27 cellular contexts compared by ENCODE assay signal in genomic region chr5:55692106-55692417, GRCh38. TPM values are rescaled to one million over a fixed set of nuclear protein-coding genes. Genes with fewer than 3 reads are reported as not detected.
DNase-seq lines count a peak whose midpoint lies in the region; ATAC-seq and TF ChIP-seq lines count a peak whose summit lies in the region.
"Had no signal": no experiment of that assay in that cellular context is flagged by ENCODE, and none has a peak within 500 bp of the region (broad histone marks: within the 10 kb centered on the region; RNA-seq: fewer than 3 reads in every experiment).

No MANE protein-coding gene starts in this region.

- H3K27me3 ChIP-seq in Caco-2 (replicated peaks; ENCODE audit: control insufficient read depth, insufficient read depth, low read length), result no peaks in the 10 kb centered on the region
- no peaks in the 10 kb centered on the region for H3K27me3 ChIP-seq in Panc1 (ENCODE audit: control insufficient read depth, insufficient read depth, low read length)
- no peaks in the 10 kb centered on the region for H3K27me3 ChIP-seq in endodermal cell (ENCODE audit: control insufficient read depth, insufficient read depth, low read length, poor library complexity, severe bottlenecking)
- H3K27me3 ChIP-seq: sigmoid colon, stomach, thyroid gland had no signal

- intact Hi-C loops in Caco-2 (cut with micrococcal nuclease; ENCODE audit: unreplicated experiment), result loop anchor here (5.0 to 10.0 kb wide), 4 partner anchors 117 to 510 kb away; partner anchors contain the start of gene MCIDAS
- intact Hi-C loops in Panc1 (cut with micrococcal nuclease; ENCODE audit: unreplicated experiment), result loop anchor here (10.0 kb wide), 1 partner anchor 347 kb away; no protein-coding TSS in a partner anchor

- POLR2A ChIA-PET in Caco-2 (lab: Charles Lee) (no interaction called here), Panc1 (lab: Charles Lee) (interaction anchor here (0.5 kb wide), 1 partner anchor 179 kb away, joined by 7 read pairs; no protein-coding TSS in a partner anchor)

- H3K36me3 Mint-ChIP-seq in Caco-2 (ENCODE audit: insufficient read depth, unreplicated experiment), result peaks cover 6% of the 10 kb centered on the region
- peaks cover 19% of the 10 kb centered on the region for H3K36me3 Mint-ChIP-seq in endodermal cell (ENCODE audit: low read depth)
- peaks cover 8% of the 10 kb centered on the region for H3K36me3 Mint-ChIP-seq in type B pancreatic cell
- peaks cover under 1% of the 10 kb centered on the region for H3K36me3 Mint-ChIP-seq in activated CD8-positive, alpha-beta memory T cell treated with anti-CD3 and anti-CD28 coated beads, Interleukin-2, amount 10 ng/mL, durations not matched to agents 7 days and 5 days

- H3K27ac Mint-ChIP-seq in Caco-2 (ENCODE audit: unreplicated experiment), result peak overlapping the region; percentile 21
- no peak overlapping the region for H3K27ac Mint-ChIP-seq in endodermal cell
- H3K27ac Mint-ChIP-seq in type B pancreatic cell, result no peak overlapping the region
- H3K27ac Mint-ChIP-seq in activated CD8-positive, alpha-beta memory T cell treated with anti-CD3 and anti-CD28 coated beads, Interleukin-2, amount 10 ng/mL, durations not matched to agents 7 days and 5 days, result no peak overlapping the region
- H3K27ac Mint-ChIP-seq: activated CD4-positive, alpha-beta memory T cell treated with anti-CD3 and anti-CD28 coated beads for 36 hours; activated T-helper 17 cell treated with anti-CD3 and anti-CD28 coated beads, Interleukin-2, amount 50 U/mL, for 72 hours; IgD-negative memory B cell; immature natural killer cell; T-helper 17 cell had no signal

- in situ Hi-C loops in Panc1 (cut with HindIII; ENCODE audit: low pct_unique_long_range_greater_than_20kb, low sequenced_read_pairs), result no loop called here

- H3K4me3 Mint-ChIP-seq in Caco-2 (ENCODE audit: unreplicated experiment), result no peak overlapping the region
- H3K4me3 Mint-ChIP-seq in endodermal cell, result no peak overlapping the region
- H3K4me3 Mint-ChIP-seq in type B pancreatic cell, result no peak overlapping the region
- H3K4me3 Mint-ChIP-seq in activated CD8-positive, alpha-beta memory T cell treated with anti-CD3 and anti-CD28 coated beads, Interleukin-2, amount 10 ng/mL, durations not matched to agents 7 days and 5 days, result no peak overlapping the region
- H3K4me3 Mint-ChIP-seq: activated CD4-positive, alpha-beta memory T cell treated with anti-CD3 and anti-CD28 coated beads for 36 hours; activated T-helper 17 cell treated with anti-CD3 and anti-CD28 coated beads, Interleukin-2, amount 50 U/mL, for 72 hours; GM23338; IgD-negative memory B cell; immature natural killer cell; T-helper 17 cell had no signal

- no peak overlapping the region for H3K27ac ChIP-seq in Panc1 (ENCODE audit: low read length)
- H3K27ac ChIP-seq in endodermal cell (ENCODE audit: low read depth, low read length), result no peak overlapping the region
- H3K27ac ChIP-seq: epithelial cell of prostate, psoas muscle had no signal

- WGBS in endodermal cell (ENCODE audit: insufficient coverage in 1 of 2, insufficient read length in 1 of 2), 2 experiments, result 100% methylated on average over 2 of the region's 2 CpGs; no CpG with 5 or more reads in 1 of the 2 experiments

- BruUV-seq in Caco-2 (replicated peaks; lab: Mats Ljungman, UMichigan) (no TSS peak), Panc1 (replicated peaks; lab: Mats Ljungman, UMichigan) (no TSS peak)

- H3K36me3 ChIP-seq in Caco-2 (ENCODE audit: control insufficient read depth, insufficient read depth, low read length) (no peaks in the 10 kb centered on the region), Panc1 (ENCODE audit: control insufficient read depth, insufficient read depth, low read length) (no peaks in the 10 kb centered on the region), endodermal cell (ENCODE audit: control insufficient read depth, insufficient read depth, low read length) (peaks cover 6% of the 10 kb centered on the region)
- H3K36me3 ChIP-seq: thyroid gland had no signal

- no peaks in the 10 kb centered on the region for H3K27me3 Mint-ChIP-seq in Caco-2 (ENCODE audit: insufficient read depth, unreplicated experiment)
- no peaks in the 10 kb centered on the region for H3K27me3 Mint-ChIP-seq in endodermal cell (ENCODE audit: insufficient read depth)
- H3K27me3 Mint-ChIP-seq in type B pancreatic cell, result no peaks in the 10 kb centered on the region
- H3K27me3 Mint-ChIP-seq in activated CD8-positive, alpha-beta memory T cell treated with anti-CD3 and anti-CD28 coated beads, Interleukin-2, amount 10 ng/mL, durations not matched to agents 7 days and 5 days, result no peaks in the 10 kb centered on the region
- H3K27me3 Mint-ChIP-seq: activated CD4-positive, alpha-beta memory T cell treated with anti-CD3 and anti-CD28 coated beads for 36 hours; activated T-helper 17 cell treated with anti-CD3 and anti-CD28 coated beads, Interleukin-2, amount 50 U/mL, for 72 hours; IgD-negative memory B cell; T-helper 17 cell had no signal

- H3K9me3 Mint-ChIP-seq in Caco-2 (ENCODE audit: unreplicated experiment) (no peaks in the 10 kb centered on the region), endodermal cell (peaks cover 15% of the 10 kb centered on the region), type B pancreatic cell (no peaks in the 10 kb centered on the region)
- no peaks in the 10 kb centered on the region for H3K9me3 Mint-ChIP-seq in activated CD8-positive, alpha-beta memory T cell treated with anti-CD3 and anti-CD28 coated beads, Interleukin-2, amount 10 ng/mL, durations not matched to agents 7 days and 5 days (ENCODE audit: low read depth)
- H3K9me3 Mint-ChIP-seq: activated CD4-positive, alpha-beta memory T cell treated with anti-CD3 and anti-CD28 coated beads for 36 hours; activated T-helper 17 cell treated with anti-CD3 and anti-CD28 coated beads, Interleukin-2, amount 50 U/mL, for 72 hours; IgD-negative memory B cell; immature natural killer cell had no signal

- H3K4me1 ChIP-seq in Caco-2, result peaks cover 24% of the 10 kb centered on the region
- no peaks in the 10 kb centered on the region for H3K4me1 ChIP-seq in Panc1 (ENCODE audit: control insufficient read depth, insufficient read depth, low read length)
- H3K4me1 ChIP-seq in endodermal cell (ENCODE audit: control insufficient read depth, insufficient read depth, low read length), result peaks cover 16% of the 10 kb centered on the region
- H3K4me1 ChIP-seq: thyroid gland had no signal

- H3K4me3 ChIP-seq in Caco-2 (ENCODE audit: low read depth, low read length), result no peak overlapping the region
- H3K4me3 ChIP-seq in Panc1 (ENCODE audit: low read depth in 2 of 2, low read length in 2 of 2), result no peak overlapping the region
- no peak overlapping the region for H3K4me3 ChIP-seq in endodermal cell (ENCODE audit: low read length)
- H3K4me3 ChIP-seq: GM23338, thyroid gland had no signal

- CTCF ChIA-PET in Caco-2 (lab: Charles Lee) (interaction anchor here (0.5 to 1.5 kb wide), 18 partner anchors 72 to 509 kb away, joined by 3 to 10 read pairs (median 4); partner anchors contain the start of genes DHX29, MTREX and PLPP1), Panc1 (lab: Charles Lee) (interaction anchor here (0.6 to 1.2 kb wide), 4 partner anchors 28 to 367 kb away, joined by 4 to 8 read pairs (median 4); no protein-coding TSS in a partner anchor)
- CTCF ChIA-PET in activated CD8-positive, alpha-beta memory T cell treated with anti-CD3 and anti-CD28 coated beads, Interleukin-2, amount 10 ng/mL, durations not matched to agents 7 days and 5 days (lab: Charles Lee), result interaction anchor here (0.7 to 2.3 kb wide), 24 partner anchors 13 to 520 kb away, joined by 3 to 14 read pairs (median 3); no protein-coding TSS in a partner anchor

- DNase-seq in Caco-2, result no peak
- no peak for DNase-seq in Panc1 (ENCODE audit: low read depth, low spot score)
- DNase-seq in endodermal cell, result no peak
- no peak for DNase-seq in type B pancreatic cell (ENCODE audit: extremely low spot score, unreplicated experiment)
- no peak for DNase-seq in NCI-H2029 treated with DMSO at 0.1 percent for 48 hours (lab: John Stamatoyannopoulos, UW)
- no peak for DNase-seq in activated CD8-positive, alpha-beta memory T cell treated with anti-CD3 and anti-CD28 coated beads, Interleukin-2, amount 10 ng/mL, durations not matched to agents 7 days and 5 days
- DNase-seq: activated CD4-positive, alpha-beta memory T cell treated with anti-CD3 and anti-CD28 coated beads for 36 hours; activated naive CD4-positive, alpha-beta T cell treated with anti-CD3 and anti-CD28 coated beads, Interleukin-2, amount 50 U/mL, for 16 hours; GDM1; left ventricle myocardium superior; nucleus accumbens; psoas muscle; sigmoid colon; stimulated activated CD4-positive, alpha-beta T cell treated with anti-CD3 and anti-CD28 coated beads, Interleukin-12 subunit alpha, Interleukin-12 subunit beta, amount 100 ng/mL, for 4 hours; stimulated activated CD4-positive, alpha-beta T cell treated with anti-CD3 and anti-CD28 coated beads, Interleukin-2, amount 100 ng/mL, for 48 hours; stomach; T-helper 17 cell; thyroid gland had no signal

- no peaks in the 10 kb centered on the region for H3K9me3 ChIP-seq in Caco-2
- no peaks in the 10 kb centered on the region for H3K9me3 ChIP-seq in Panc1 (ENCODE audit: control insufficient read depth, insufficient read depth, low read depth, low read length)
- peaks cover 2% of the 10 kb centered on the region for H3K9me3 ChIP-seq in endodermal cell (ENCODE audit: control insufficient read depth, low read length)
- H3K9me3 ChIP-seq: psoas muscle, sigmoid colon, stomach, thyroid gland had no signal

- no peak for ATAC-seq in Panc1
- no peak for ATAC-seq in HG03095 (IDR thresholded peaks at IDR 0.05; ENCODE audit: unreplicated experiment)
- ATAC-seq in activated CD8-positive, alpha-beta memory T cell treated with anti-CD3 and anti-CD28 coated beads, Interleukin-2, amount 10 ng/mL, durations not matched to agents 7 days and 5 days, result no peak
- ATAC-seq: activated T-helper 17 cell treated with anti-CD3 and anti-CD28 coated beads, Interleukin-2, amount 50 U/mL, for 72 hours had no signal

- TF ChIP-seq CTCF in Caco-2 (IDR thresholded peaks at IDR 0.05; ENCODE audit: insufficient read depth in 1 of 2, low read depth in 1 of 2, low read length in 1 of 2, severe bottlenecking in 1 of 2, unreplicated experiment in 1 of 2), result no peak
- peak; percentile 33; the same call in 1 of the 2 replicates for TF ChIP-seq CTCF in Panc1 (IDR thresholded peaks at IDR 0.05)
- TF ChIP-seq CTCF in endodermal cell (conservative IDR thresholded peaks at IDR 0.05), result peak; percentile 31
- peak; percentile 49 for TF ChIP-seq CTCF in type B pancreatic cell (conservative IDR thresholded peaks at IDR 0.05)

- H3K4me1 Mint-ChIP-seq in Caco-2 (ENCODE audit: low read depth, unreplicated experiment) (peaks cover 23% of the 10 kb centered on the region), endodermal cell (peaks cover 29% of the 10 kb centered on the region), type B pancreatic cell (ENCODE audit: unreplicated experiment) (peaks cover 9% of the 10 kb centered on the region)
- H3K4me1 Mint-ChIP-seq in activated CD8-positive, alpha-beta memory T cell treated with anti-CD3 and anti-CD28 coated beads, Interleukin-2, amount 10 ng/mL, durations not matched to agents 7 days and 5 days, result peaks cover 3% of the 10 kb centered on the region
- H3K4me1 Mint-ChIP-seq: immature natural killer cell had no signal

- no peak overlapping the region for H3K9ac ChIP-seq in endodermal cell (ENCODE audit: extremely low read depth, low read length, poor library complexity, severe bottlenecking)

RNA-seq across cellular contexts. Expression of gene SLC38A9, which starts 20.1 kb away (rescaled TPM):
- 65.4 and 66.9 TPM in 2 replicates for total RNA-seq in Caco-2 (2022)
- 12.8 TPM for total RNA-seq in Panc1 (2021; ENCODE audit: unreplicated experiment)
- polyA plus RNA-seq in Panc1 (2012; ENCODE audit: insufficient read length), result 7.6 TPM
- total RNA-seq in endodermal cell, result 10 to 100 TPM; 38.5 to 41.7 TPM
- 29.1 TPM for polyA plus RNA-seq in endodermal cell (2013, experiment 1 of 2)
- 27.6 TPM for polyA plus RNA-seq in endodermal cell (2013, experiment 2 of 2)
- 35.6 and 36.6 TPM in 2 replicates for total RNA-seq in type B pancreatic cell (ENCODE audit: low replicate concordance)
- 10 to 100 TPM; 21.9 to 26.6 TPM for total RNA-seq in activated CD8-positive, alpha-beta memory T cell treated with anti-CD3 and anti-CD28 coated beads, Interleukin-2, amount 10 ng/mL, durations not matched to agents 7 days and 5 days

RNA-seq across cellular contexts. Expression of gene DDX4, which starts 45.8 kb away (rescaled TPM):
- total RNA-seq in Caco-2 (2022) (0.26 TPM in 1 of 2 replicates, not detected in the other), Panc1 (2021; ENCODE audit: unreplicated experiment) (not detected), endodermal cell (not detected), type B pancreatic cell (ENCODE audit: low replicate concordance) (not detected in 2 replicates)
- polyA plus RNA-seq in Panc1 (2012; ENCODE audit: insufficient read length), result not detected
- polyA plus RNA-seq in endodermal cell (2013, experiment 1 of 2), result not detected
- not detected for polyA plus RNA-seq in endodermal cell (2013, experiment 2 of 2)
- total RNA-seq in activated CD8-positive, alpha-beta memory T cell treated with anti-CD3 and anti-CD28 coated beads, Interleukin-2, amount 10 ng/mL, durations not matched to agents 7 days and 5 days, result under 1 TPM; 0.12 to 0.29 TPM
- total RNA-seq: activated CD4-positive, alpha-beta memory T cell treated with anti-CD3 and anti-CD28 coated beads for 36 hours; left ventricle myocardium superior; M059J; mesenteric fat pad; Right ventricle myocardium inferior; stomach; T-helper 17 cell had no signal
- polyA plus RNA-seq: GM23338, IgD-negative memory B cell, immature natural killer cell, sigmoid colon, stomach had no signal

Comparison
In these comparisons a context has a peak if more than half of its experiments do, and no peak if none do; other contexts are left out.
1. CTCF ChIP-seq: peak in Panc1 (single experiment), endodermal cell (single experiment) and type B pancreatic cell (single experiment); none in Caco-2 (0 of 2).